ENCODE assay signal across 14 cellular contexts in the genomic region with DNA sequence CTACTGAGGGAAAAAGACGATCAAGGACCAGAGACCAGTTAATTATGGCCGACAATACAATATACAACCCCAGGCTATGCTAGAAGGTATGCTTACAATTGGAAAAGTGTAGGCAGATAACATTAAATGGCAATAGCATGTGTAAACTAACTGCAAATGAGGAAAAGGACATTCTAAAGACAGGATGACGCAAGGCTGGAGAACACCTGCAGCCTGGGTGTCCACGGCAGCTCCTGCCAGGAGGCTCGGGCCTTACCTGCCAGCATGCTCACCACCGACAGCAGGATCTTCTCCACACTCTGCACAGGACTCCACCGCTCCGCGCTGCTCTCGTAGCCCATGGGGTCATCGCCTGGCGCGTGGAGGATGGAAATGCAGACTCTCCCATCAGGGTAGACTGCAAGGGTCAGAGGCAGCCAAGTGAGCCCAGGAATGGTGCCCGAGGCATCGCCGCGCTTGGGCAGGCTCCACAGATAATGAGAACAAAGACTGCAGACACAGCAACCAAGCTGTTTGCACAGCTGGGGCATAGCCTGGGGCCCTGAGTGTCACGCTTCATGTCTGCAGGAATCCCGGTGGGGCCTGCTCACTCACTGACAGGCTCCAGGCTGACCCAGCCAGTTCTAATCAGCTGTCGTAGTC. TPM values are rescaled to one million over a fixed set of nuclear protein-coding genes. Genes with fewer than 3 reads are reported as not detected.
A peak's percentile ranks its signal among the peaks of the same experiment; 100 is the strongest.
DNase-seq lines count a peak whose midpoint lies in the region; ATAC-seq, FAIRE-seq and TF ChIP-seq lines count a peak whose summit lies in the region.
"Had no signal": no experiment of that assay in that cellular context is flagged by ENCODE, and none has a peak within 500 bp of the region (broad histone marks: within the 10 kb centered on the region; RNA-seq: fewer than 3 reads in every experiment).

No MANE protein-coding gene starts in this region.

- no peak overlapping the region for H3K4me3 ChIP-seq in kidney epithelial cell (ENCODE audit: low read depth, low read length)
- no peak overlapping the region for H3K4me3 ChIP-seq in upper lobe of right lung
- H3K4me3 ChIP-seq in PC-9, result no peak overlapping the region

- no TSS peak for BruUV-seq in PC-9 (replicated peaks; lab: Mats Ljungman, UMichigan)

- no peak for ATAC-seq in upper lobe of right lung
- no peak for ATAC-seq in GM18520 (IDR thresholded peaks at IDR 0.05; ENCODE audit: unreplicated experiment)
- ATAC-seq: activated CD4-positive, alpha-beta T cell treated with anti-CD3 and anti-CD28 coated beads for 36 hours; natural killer cell treated with Interleukin-12 subunit alpha and Interleukin-12 subunit beta and Interleukin-15 and Interleukin-18, amount 100 ng/mL, for 72 hours had no signal

- TF ChIP-seq CTCF in kidney epithelial cell (IDR thresholded peaks at IDR 0.05; ENCODE audit: insufficient read depth, low read length, poor library complexity, severe bottlenecking) (no peak), upper lobe of right lung (IDR thresholded peaks at IDR 0.05) (no peak), PC-9 (conservative IDR thresholded peaks at IDR 0.05) (no peak)

- H3K27me3 ChIP-seq in kidney epithelial cell (ENCODE audit: control insufficient read depth, insufficient read depth, low read length), result no peaks in the 10 kb centered on the region
- H3K27me3 ChIP-seq in upper lobe of right lung, result no peaks in the 10 kb centered on the region
- H3K27me3 ChIP-seq in PC-9 (ENCODE audit: insufficient read depth, low read depth), result no peaks in the 10 kb centered on the region

- no peaks in the 10 kb centered on the region for H3K4me1 ChIP-seq in upper lobe of right lung
- no peaks in the 10 kb centered on the region for H3K4me1 ChIP-seq in PC-9 (replicated peaks; ENCODE audit: insufficient read depth)

- intact Hi-C loops in upper lobe of right lung (cut with DNase I) (no loop called here), PC-9 (cut with micrococcal nuclease; ENCODE audit: unreplicated experiment) (no loop called here)

- H3K27ac ChIP-seq in upper lobe of right lung (no peak overlapping the region), PC-9 (no peak overlapping the region)

- POLR2A ChIA-PET in PC-9 (lab: Charles Lee; ENCODE audit: unreplicated experiment), result no interaction called here

- H3K9me3 ChIP-seq in upper lobe of right lung (no peaks in the 10 kb centered on the region), PC-9 (ENCODE audit: insufficient read depth, low read depth) (no peaks in the 10 kb centered on the region)

- no peak for TF ChIP-seq POLR2A in GM12892 (IDR thresholded peaks at IDR 0.05; ENCODE audit: low read depth, low read length)

- no peaks in the 10 kb centered on the region for H3K9me2 ChIP-seq in PC-9 (ENCODE audit: insufficient read depth)

- FAIRE-seq in GM12892 (lab: Jason Lieb, UNC), result no peak
- FAIRE-seq: A204.1 had no signal

- no peaks in the 10 kb centered on the region; the same call in 1 of the 2 replicates for H3F3A ChIP-seq in PC-9 (ENCODE audit: insufficient read depth, low read depth)

- no peak overlapping the region for H2AFZ ChIP-seq in PC-9

- CTCF ChIA-PET in PC-9 (lab: Charles Lee), result no interaction called here

- H3K36me3 ChIP-seq in kidney epithelial cell (ENCODE audit: control insufficient read depth, insufficient read depth, low read length) (no peaks in the 10 kb centered on the region), upper lobe of right lung (peaks cover 79% of the 10 kb centered on the region), PC-9 (ENCODE audit: low read depth) (0 out of 2 replicates have a peak, but pooled peaks cover 9% of the 10 kb centered on the region)

- H3K79me2 ChIP-seq in PC-9 (ENCODE audit: low read depth), result no peaks in the 10 kb centered on the region

- H3K4me2 ChIP-seq in PC-9, result no peak overlapping the region

- peak; percentile 34 for DNase-seq in NCI-H2107 treated with DMSO at 0.1 percent for 48 hours (lab: John Stamatoyannopoulos, UW; ENCODE audit: unreplicated experiment)
- no peak for DNase-seq in NCI-H2107 (lab: John Stamatoyannopoulos, UW)
- peak; percentile 50 for DNase-seq in NCI-H774 (lab: John Stamatoyannopoulos, UW)
- DNase-seq in kidney epithelial cell (ENCODE audit: low read depth), result peak; percentile 80
- peak; percentile 49 for DNase-seq in upper lobe of right lung
- DNase-seq in GM12892 (ENCODE audit: insufficient read length), result no peak
- DNase-seq in PC-9, result no peak
- DNase-seq: activated CD4-positive, alpha-beta T cell treated with anti-CD3 and anti-CD28 coated beads for 36 hours; GDM1; NCI-H226; stimulated activated naive CD4-positive, alpha-beta T cell had no signal

- no peaks in the 10 kb centered on the region for H4K20me1 ChIP-seq in PC-9 (ENCODE audit: insufficient read depth)

RNA-seq across cellular contexts. Expression of gene UBE2G2, which starts 28.2 kb away (rescaled TPM):
- total RNA-seq in kidney epithelial cell (39.5 and 40.6 TPM in 2 replicates), upper lobe of right lung (78.8 TPM), PC-9 (2021) (51.9 and 52.7 TPM in 2 replicates)
- polyA plus RNA-seq in GM12892 (2012; ENCODE audit: missing spikeins), result 45.9 TPM

RNA-seq across cellular contexts. Expression of gene SUMO3, which starts 44.5 kb away (rescaled TPM):
- total RNA-seq in kidney epithelial cell, result 60.9 and 61.7 TPM in 2 replicates
- 85.0 TPM for total RNA-seq in upper lobe of right lung
- 84.0 TPM for polyA plus RNA-seq in GM12892 (2012; ENCODE audit: missing spikeins)
- total RNA-seq in PC-9 (2021), result 79.6 and 81.5 TPM in 2 replicates

Comparison
In these comparisons a context has a peak if more than half of its experiments do, and no peak if none do; other contexts are left out.
1. DNase-seq: peak in NCI-H2107 treated with DMSO at 0.1 percent for 48 hours (single experiment), NCI-H774 (single experiment), kidney epithelial cell (single experiment) and upper lobe of right lung (single experiment); none in NCI-H2107 (single experiment), GM12892 (single experiment) and PC-9 (0 of 2).